Comparison of ENCODE assay signal across 18 cellular contexts in genomic region chr2:222381556-222381955, GRCh38. TPM values are rescaled to one million over a fixed set of nuclear protein-coding genes. Genes with fewer than 3 reads are reported as not detected.
DNase-seq lines count a peak whose midpoint lies in the region; ATAC-seq, FAIRE-seq and TF ChIP-seq lines count a peak whose summit lies in the region.
"Had no signal": no experiment of that assay in that cellular context is flagged by ENCODE, and none has a peak within 500 bp of the region (broad histone marks: within the 10 kb centered on the region; RNA-seq: fewer than 3 reads in every experiment).

No MANE protein-coding gene starts in this region.

- H3K9me3 ChIP-seq in liver (ENCODE audit: control insufficient read depth in 4 of 4, low read length in 3 of 4): no peaks in the 10 kb centered on the region
- H3K9me3 ChIP-seq in HepG2 (ENCODE audit: low read length): no peaks in the 10 kb centered on the region
- H3K9me3 ChIP-seq in A673 (ENCODE audit: low read depth, low read length, poor library complexity, severe bottlenecking): no peaks in the 10 kb centered on the region
- H3K9me3 ChIP-seq: BE2C, Caco-2 had no signal

- no peaks in the 10 kb centered on the region for H4K20me1 ChIP-seq in HepG2 (ENCODE audit: insufficient read depth, low read length)

- TF ChIP-seq CTCF in liver (IDR thresholded peaks at IDR 0.05; ENCODE audit: low read depth, low read length, missing input control) (no peak), HepG2 (CRISPR knock-in tag; IDR thresholded peaks at IDR 0.05) (no peak), A673 (conservative IDR thresholded peaks at IDR 0.05; ENCODE audit: low read depth, low read length) (no peak)

- TF ChIP-seq RAD21 in liver (IDR thresholded peaks at IDR 0.05): no peak
- TF ChIP-seq RAD21 in HepG2 (CRISPR knock-in tag; IDR thresholded peaks at IDR 0.05): no peak

- H2AFZ ChIP-seq in HepG2 (ENCODE audit: low read length): no peak overlapping the region
- H2AFZ ChIP-seq: GM23338 had no signal

- 63% methylated on average over 3 of the region's 3 CpGs for WGBS in liver
- 25% methylated on average over 3 of the region's 3 CpGs for WGBS in HepG2 (ENCODE audit: low lambda C conversion rate)

- H3K27ac ChIP-seq in liver (ENCODE audit: low read depth in 1 of 2, low read length in 2 of 2) (no peak overlapping the region), HepG2 (ENCODE audit: extremely low read length, insufficient read depth, low read length) (no peak overlapping the region), A673 (ENCODE audit: low read depth, low read length, poor library complexity, severe bottlenecking) (no peak overlapping the region)

- no peaks in the 10 kb centered on the region for H3K4me1 ChIP-seq in liver (ENCODE audit: control insufficient read depth in 4 of 4, insufficient read depth in 4 of 4, low read length in 3 of 4)
- H3K4me1 ChIP-seq in HepG2 (ENCODE audit: insufficient read depth, low read length): no peaks in the 10 kb centered on the region
- H3K4me1 ChIP-seq in A673 (ENCODE audit: insufficient read depth, low read length, poor library complexity, severe bottlenecking): no peaks in the 10 kb centered on the region
- H3K4me1 ChIP-seq: BE2C, Caco-2 had no signal

- in situ Hi-C loops in HepG2 (cut with HindIII; ENCODE audit: extremely low pct_ligation_motif_present, low pct_unique_long_range_greater_than_20kb): no loop called here

- H3K27me3 ChIP-seq in liver (ENCODE audit: control insufficient read depth in 4 of 4, insufficient read depth in 4 of 4, low read length in 3 of 4) (peaks cover 0 to 4% (median 0%) of the 10 kb centered on the region in 4 donors), HepG2 (ENCODE audit: control insufficient read depth in 1 of 2, insufficient read depth in 2 of 2, low read length in 2 of 2) (no peaks in the 10 kb centered on the region), A673 (replicated peaks; ENCODE audit: insufficient read depth, low read depth, low read length, poor library complexity) (no peaks in the 10 kb centered on the region)
- H3K27me3 ChIP-seq: BE2C had no signal

- CTCF ChIA-PET in HepG2 (lab: Yijun Ruan, JAX; ENCODE audit: low intra/inter-chr PET ratio, low total read pairs) (no interaction called here), A673 (lab: Charles Lee) (no interaction called here)

- no peak overlapping the region for H3K4me2 ChIP-seq in HepG2 (ENCODE audit: low read depth, low read length)
- H3K4me2 ChIP-seq: GM23338 had no signal

- intact Hi-C loops in HepG2 (cut with micrococcal nuclease; ENCODE audit: unreplicated experiment) (no loop called here), A673 (cut with micrococcal nuclease; ENCODE audit: unreplicated experiment) (no loop called here)

- no peak for ATAC-seq in HepG2
- ATAC-seq: GM23338 had no signal

- H3K36me3 ChIP-seq in liver (ENCODE audit: control insufficient read depth in 4 of 4, insufficient read depth in 3 of 4, low read depth in 1 of 4, low read length in 3 of 4): no peaks in the 10 kb centered on the region
- no peaks in the 10 kb centered on the region for H3K36me3 ChIP-seq in HepG2 (replicated peaks in 1 of 2; ENCODE audit: control insufficient read depth in 1 of 2, insufficient read depth in 2 of 2, low read length in 2 of 2)
- no peaks in the 10 kb centered on the region for H3K36me3 ChIP-seq in A673 (ENCODE audit: insufficient read depth, low read length, poor library complexity, severe bottlenecking)
- H3K36me3 ChIP-seq: BE2C had no signal

- TF ChIP-seq EP300 in HepG2 (IDR thresholded peaks at IDR 0.05; ENCODE audit: low read depth in 2 of 2, low read length in 2 of 2) (no peak), HepG2 (CRISPR knock-in tag; IDR thresholded peaks at IDR 0.05; ENCODE audit: borderline replicate concordance) (no peak)

- BruUV-seq in HepG2 (replicated peaks; lab: Mats Ljungman, UMichigan): no TSS peak
- BruUV-seq in A673 (replicated peaks; lab: Mats Ljungman, UMichigan): no TSS peak

- no peak for DNase-seq in HepG2 (ENCODE audit: low spot score)
- DNase-seq in renal cortical epithelial cell (ENCODE audit: low read depth): peak; percentile 62
- no peak for DNase-seq in T1000 (lab: John Stamatoyannopoulos, UW)
- no peak for DNase-seq in A673 (ENCODE audit: low spot score)
- DNase-seq in OCI-M2 (lab: John Stamatoyannopoulos, UW; ENCODE audit: unreplicated experiment): no peak
- DNase-seq: ACHN; BE2C; C1 segment of cervical spinal cord; Caco-2; CD4-positive, CD25-positive, alpha-beta regulatory T cell; DMS79 treated with DMSO at 0.1 percent for 48 hours; GF-D8; HCEC 1CT had no signal

- H3K4me3 ChIP-seq in liver (ENCODE audit: low read depth in 1 of 3, low read length in 3 of 3): no peak overlapping the region
- H3K4me3 ChIP-seq in HepG2 (replicated peaks in 1 of 3; ENCODE audit: insufficient read depth in 1 of 3, low read depth in 2 of 3, low read length in 3 of 3): no peak overlapping the region
- no peak overlapping the region for H3K4me3 ChIP-seq in A673 (ENCODE audit: low read depth, low read length, poor library complexity, severe bottlenecking)
- H3K4me3 ChIP-seq: GM23338 had no signal

- POLR2A ChIA-PET in HepG2 (lab: Yijun Ruan, JAX): no interaction called here
- POLR2A ChIA-PET in A673 (lab: Charles Lee; ENCODE audit: low non-redundant PET): no interaction called here

- FAIRE-seq in HepG2 (lab: Jason Lieb, UNC) (no peak), islet of Langerhans (lab: Jason Lieb, UNC) (peak; percentile 36)
- FAIRE-seq: H54 had no signal

- no peak for TF ChIP-seq POLR2A in HepG2 (IDR thresholded peaks at IDR 0.05; ENCODE audit: insufficient read depth in 1 of 2, low read depth in 2 of 2, low read length in 2 of 2)

- no peaks in the 10 kb centered on the region for H3K79me2 ChIP-seq in HepG2 (ENCODE audit: insufficient read depth, low read length)

- H3K9ac ChIP-seq in liver (ENCODE audit: low read depth in 1 of 2, low read length in 2 of 2): no peak overlapping the region
- H3K9ac ChIP-seq in HepG2 (ENCODE audit: insufficient read depth, low read depth, low read length): no peak overlapping the region

TF ChIP-seq in liver, 16 proteins besides CTCF, POLR2A, EP300 and RAD21:
- TF ChIP-seq NR2F2 (IDR thresholded peaks at IDR 0.05) (peak; percentile 52), TAF1 (conservative IDR thresholded peaks at IDR 0.05) (no peak)

TF ChIP-seq in HepG2, 621 proteins besides CTCF, POLR2A, EP300 and RAD21 (continues in another document):
- TF ChIP-seq CERS6 (CRISPR knock-in tag; IDR thresholded peaks at IDR 0.05) (no peak), PHB2 (IDR thresholded peaks at IDR 0.05; ENCODE audit: partially characterized antibody) (no peak), LBX2 (CRISPR knock-in tag; IDR thresholded peaks at IDR 0.05; ENCODE audit: borderline replicate concordance) (no peak), ZNF713 (CRISPR knock-in tag; IDR thresholded peaks at IDR 0.05) (no peak), ZNF563 (CRISPR knock-in tag; IDR thresholded peaks at IDR 0.05) (no peak), REXO4 (CRISPR knock-in tag; IDR thresholded peaks at IDR 0.05; ENCODE audit: borderline replicate concordance) (no peak), NFE2L2 (IDR thresholded peaks at IDR 0.05; ENCODE audit: low read length) (no peak), ZNF256 (CRISPR knock-in tag; conservative IDR thresholded peaks at IDR 0.05) (no peak), ARNT2 (CRISPR knock-in tag; IDR thresholded peaks at IDR 0.05; ENCODE audit: low read depth) (no peak), MYNN (CRISPR knock-in tag; IDR thresholded peaks at IDR 0.05; ENCODE audit: low read depth) (no peak)
- TF ChIP-seq, protein P1, sequence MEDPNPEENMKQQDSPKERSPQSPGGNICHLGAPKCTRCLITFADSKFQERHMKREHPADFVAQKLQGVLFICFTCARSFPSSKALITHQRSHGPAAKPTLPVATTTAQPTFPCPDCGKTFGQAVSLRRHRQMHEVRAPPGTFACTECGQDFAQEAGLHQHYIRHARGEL (CRISPR knock-in tag; IDR thresholded peaks at IDR 0.05): no peak

RNA-seq across cellular contexts. Expression of gene SGPP2, which starts 42.8 kb away (rescaled TPM):
- total RNA-seq in liver (under 1 TPM in 1 of 2 donors, not detected in 1; 0.33 TPM), HepG2 (2016; rRNA removed; fragmentation: Illumina TruSeq; extraction: Trizol) (not detected in 2 replicates), renal cortical epithelial cell (49.0 and 88.9 TPM in 2 replicates), A673 (2021) (0.09 and 0.37 TPM in 2 replicates)
- polyA plus RNA-seq in liver (under 1 TPM; 0.16 to 0.31 TPM), HepG2 (2011; rRNA removed) (not detected in 2 replicates)
- total RNA-seq in HepG2 (2016; cell fraction: cytosol; rRNA removed; fragmentation: Illumina TruSeq; extraction: Trizol; ENCODE audit: low read depth): not detected in 2 replicates
- not detected in 2 replicates for total RNA-seq in HepG2 (2016; cell fraction: insoluble cytoplasmic fraction; rRNA removed; fragmentation: Illumina TruSeq; extraction: Trizol)
- total RNA-seq in HepG2 (2016; cell fraction: membrane; rRNA removed; fragmentation: Illumina TruSeq; extraction: Trizol): not detected in 2 replicates
- total RNA-seq in HepG2 (2016; cell fraction: nucleus; rRNA removed; fragmentation: Illumina TruSeq; extraction: Trizol): not detected in 2 replicates
- 0.01 TPM in 1 of 2 replicates, not detected in the other for polyA plus RNA-seq in HepG2 (2011; cell fraction: cytosol; rRNA removed)
- not detected in 2 replicates for polyA plus RNA-seq in HepG2 (2011; cell fraction: nucleus; rRNA removed)
- polyA plus RNA-seq in HepG2 (2012): 0.08 and 0.21 TPM in 2 replicates
- polyA plus RNA-seq in HepG2 (2016; cell fraction: cytosol; fragmentation: Illumina TruSeq; extraction: Trizol; ENCODE audit: low read depth): not detected in 2 replicates
- not detected in 2 replicates for polyA plus RNA-seq in HepG2 (2016; cell fraction: insoluble cytoplasmic fraction; fragmentation: Illumina TruSeq; extraction: Trizol; ENCODE audit: low read depth)
- polyA plus RNA-seq in HepG2 (2016; cell fraction: membrane; fragmentation: Illumina TruSeq; extraction: Trizol; ENCODE audit: low read depth): not detected in 2 replicates
- polyA plus RNA-seq in HepG2 (2016; cell fraction: nucleus; fragmentation: Illumina TruSeq; extraction: Trizol; ENCODE audit: insufficient read depth, low read depth): not detected in 2 replicates
- polyA minus RNA-seq in HepG2 (2011; rRNA and poly(A)+ RNA removed; ENCODE audit: low replicate concordance): 0.14 TPM in 1 of 2 replicates, not detected in the other
- not detected in 2 replicates for polyA minus RNA-seq in HepG2 (2011; cell fraction: cytosol; rRNA and poly(A)+ RNA removed)
- polyA minus RNA-seq in HepG2 (2011; cell fraction: nucleus; rRNA and poly(A)+ RNA removed): not detected in 2 replicates
- total RNA-seq: A172, Caco-2, GM23338 had no signal

Comparison
In these comparisons a context has a peak if more than half of its experiments do, and no peak if none do; other contexts are left out.
1. RNA of gene SGPP2, which starts 42.8 kb away (total RNA-seq): 49.0 to 88.9 TPM in renal cortical epithelial cell; 0.33 TPM in liver, 0.09 to 0.37 TPM in A673 and not detected in HepG2; every median in the first group is over 10 times any median in the second.